ENCODE assay signal across 30 cellular contexts in genomic region chrX:141759238-141759637, GRCh38.
"Had no signal": no experiment of that assay in that cellular context is flagged by ENCODE, and none has a peak within 500 bp of the region (broad histone marks: within the 10 kb centered on the region; RNA-seq: fewer than 3 reads in every experiment).

No MANE protein-coding gene starts in this region.

- H3K4me3 ChIP-seq: lower lobe of right lung, pancreas, prostate gland, sigmoid colon, smooth muscle cell, stomach, testis, thyroid gland, transverse colon, upper lobe of left lung, vagina had no signal

- H3K36me3 ChIP-seq: lower lobe of right lung, pancreas, prostate gland, sigmoid colon, stomach, thyroid gland, transverse colon, upper lobe of left lung, vagina had no signal

- H3K4me1 ChIP-seq: lower lobe of right lung, pancreas, prostate gland, sigmoid colon, stomach, testis, thyroid gland, transverse colon, upper lobe of left lung, vagina had no signal

- DNase-seq: hippocampal formation; kidney glomerular epithelial cell; left cardiac atrium; left ventricle myocardium superior; lower lobe of right lung; mammary epithelial cell; mesenchymal stem cell; naive thymus-derived CD8-positive, alpha-beta T cell; nucleus accumbens; pancreas; posterior cingulate gyrus; retina; right cardiac atrium; sigmoid colon; stimulated activated CD4-positive, alpha-beta T cell treated with anti-CD3 and anti-CD28 coated beads, Interleukin-1b, Interleukin-23, amount 100 ng/mL, for 48 hours; stimulated activated CD4-positive, alpha-beta T cell treated with anti-CD3 and anti-CD28 coated beads, Interleukin-2, amount 100 ng/mL, for 48 hours; stimulated activated CD4-positive, alpha-beta T cell treated with anti-CD3 and anti-CD28 coated beads, Interleukin-4, amount 100 ng/mL, for 4 hours; stimulated activated CD8-positive, alpha-beta memory T cell treated with anti-CD3 and anti-CD28 coated beads, Interleukin-4, amount 100 ng/mL, for 48 hours; stimulated activated naive CD8-positive, alpha-beta T cell treated with anti-CD3 and anti-CD28 coated beads, Interleukin-15, Interleukin-2, amounts not matched to agents 100 U/mL and 50 U/mL, for 24 hours; stomach; testis; thyroid gland; transverse colon; upper lobe of left lung had no signal

- H3K9me3 ChIP-seq: lower lobe of right lung, pancreas, prostate gland, sigmoid colon, stomach, testis, thyroid gland, transverse colon, upper lobe of left lung, vagina had no signal

- H3K27ac ChIP-seq: lower lobe of right lung, pancreas, prostate gland, sigmoid colon, stomach, testis, thyroid gland, transverse colon, upper lobe of left lung, vagina had no signal

- H3K27me3 ChIP-seq: pancreas, sigmoid colon, stomach, testis, thyroid gland, transverse colon, upper lobe of left lung, vagina had no signal

- H3K4me2 ChIP-seq: smooth muscle cell had no signal

- ATAC-seq: left cardiac atrium; left lobe of liver; left ventricle myocardium superior; lower lobe of right lung; naive thymus-derived CD8-positive, alpha-beta T cell; pancreas; right cardiac atrium; stimulated activated memory B cell treated with anti-CD40 and anti-IgM and Interleukin-4, amounts not matched to agents 10 μg/mL and 1 μg/mL and 100 μg/mL, for 72 hours; stimulated activated naive CD8-positive, alpha-beta T cell treated with anti-CD3 and anti-CD28 coated beads, Interleukin-15, Interleukin-2, amounts not matched to agents 100 U/mL and 50 U/mL, for 24 hours had no signal

- FAIRE-seq: keratinocyte had no signal
